In the genomic region with DNA sequence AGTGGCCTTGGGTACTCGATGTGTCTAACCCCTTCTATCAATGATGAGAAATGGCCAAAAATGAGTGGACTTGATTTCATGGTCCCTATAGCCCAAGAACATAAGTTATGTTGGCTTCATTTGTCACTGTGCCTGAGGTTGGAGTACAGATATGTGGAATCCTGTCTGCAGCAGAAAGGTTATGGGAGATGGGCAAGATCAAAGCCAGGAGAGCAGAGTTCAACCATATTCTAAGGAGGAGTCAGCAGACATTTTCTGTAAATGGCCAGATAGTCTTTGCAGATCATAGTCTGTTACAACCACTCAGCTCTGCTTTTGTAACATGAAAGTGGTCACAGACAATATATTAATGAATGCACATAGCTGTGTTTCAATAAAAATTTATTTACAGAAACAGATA, we compare ENCODE assay signal across 31 cellular contexts.
"Had no signal": no experiment of that assay in that cellular context is flagged by ENCODE, and none has a peak within 500 bp of the region (broad histone marks: within the 10 kb centered on the region; RNA-seq: fewer than 3 reads in every experiment).

No MANE protein-coding gene starts in this region.

- DNase-seq: naive thymus-derived CD8-positive, alpha-beta T cell; nephron progenitor cell; occipital lobe; ovary; posterior cingulate gyrus; psoas muscle; right cardiac atrium; spleen; stimulated activated CD4-positive, alpha-beta T cell treated with anti-CD3 and anti-CD28 coated beads, Interleukin-12 subunit alpha, Interleukin-12 subunit beta, amount 100 ng/mL, for 4 hours; stimulated activated CD4-positive, alpha-beta T cell treated with anti-CD3 and anti-CD28 coated beads, Interleukin-1b, Interleukin-23, amount 100 ng/mL, for 48 hours; stimulated activated CD4-positive, alpha-beta T cell treated with anti-CD3 and anti-CD28 coated beads, Interleukin-4, amount 100 ng/mL, for 1 hour; stimulated activated CD4-positive, alpha-beta T cell treated with anti-CD3 and anti-CD28 coated beads, Interleukin-4, amount 100 ng/mL, for 4 hours; stimulated activated CD8-positive, alpha-beta memory T cell treated with anti-CD3 and anti-CD28 coated beads, Interleukin-4, amount 100 ng/mL, for 48 hours; stimulated activated naive CD4-positive, alpha-beta T cell; stimulated activated naive CD8-positive, alpha-beta T cell treated with anti-CD3 and anti-CD28 coated beads, Interleukin-15, amount 100 ng/mL, for 72 hours; stimulated activated naive CD8-positive, alpha-beta T cell treated with anti-CD3 and anti-CD28 coated beads, Interleukin-15, Interleukin-2, amounts not matched to agents 100 U/mL and 50 U/mL, for 24 hours; substantia nigra; testis; tibial artery; transverse colon; upper lobe of right lung; uterus had no signal

- H3K4me1 Mint-ChIP-seq: naive thymus-derived CD8-positive, alpha-beta T cell; stimulated activated memory B cell treated with anti-CD40 and anti-IgM and Interleukin-4, amounts not matched to agents 10 μg/mL and 1 μg/mL and 100 μg/mL, for 72 hours; stimulated activated naive CD8-positive, alpha-beta T cell treated with anti-CD3 and anti-CD28 coated beads, Interleukin-15, amount 100 ng/mL, for 72 hours had no signal

- H3K27me3 ChIP-seq: neural progenitor cell, ovary, suprapubic skin, testis, tibial artery, transverse colon, upper lobe of right lung, uterus had no signal

- H3K9me3 ChIP-seq: ovary, psoas muscle, spleen, suprapubic skin, testis, tibial artery, transverse colon, upper lobe of right lung, uterus had no signal

- H3K79me2 ChIP-seq: parathyroid adenoma had no signal

- H3K4me3 ChIP-seq: neural progenitor cell, ovary, psoas muscle, skin epidermis, smooth muscle cell, spleen, suprapubic skin, testis, tibial artery, transverse colon, upper lobe of right lung, uterus had no signal

- H3K27me3 Mint-ChIP-seq: stimulated activated memory B cell treated with anti-CD40 and anti-IgM and Interleukin-4, amounts not matched to agents 10 μg/mL and 1 μg/mL and 100 μg/mL, for 72 hours had no signal

- H3K9ac ChIP-seq: neural progenitor cell, parathyroid adenoma had no signal

- H3K9me3 Mint-ChIP-seq: naive thymus-derived CD8-positive, alpha-beta T cell; natural killer cell treated with Interleukin-12 subunit alpha and Interleukin-12 subunit beta and Interleukin-15 and Interleukin-18, amount 100 ng/mL, for 72 hours; nephron progenitor cell; neural progenitor cell; stimulated activated memory B cell treated with anti-CD40 and anti-IgM and Interleukin-4, amounts not matched to agents 10 μg/mL and 1 μg/mL and 100 μg/mL, for 72 hours; stimulated activated naive CD8-positive, alpha-beta T cell treated with anti-CD3 and anti-CD28 coated beads, Interleukin-15, amount 100 ng/mL, for 72 hours; type B pancreatic cell had no signal

- H3K27ac ChIP-seq: neural progenitor cell, ovary, parathyroid adenoma, psoas muscle, skin epidermis, spleen, suprapubic skin, testis, tibial artery, transverse colon, upper lobe of right lung, uterus had no signal

- H3K36me3 Mint-ChIP-seq: naive thymus-derived CD8-positive, alpha-beta T cell; natural killer cell treated with Interleukin-12 subunit alpha and Interleukin-12 subunit beta and Interleukin-15 and Interleukin-18, amount 100 ng/mL, for 72 hours; neural progenitor cell; stimulated activated memory B cell treated with anti-CD40 and anti-IgM and Interleukin-4, amounts not matched to agents 10 μg/mL and 1 μg/mL and 100 μg/mL, for 72 hours; type B pancreatic cell had no signal

- H3K4me3 Mint-ChIP-seq: naive thymus-derived CD8-positive, alpha-beta T cell; natural killer cell treated with Interleukin-12 subunit alpha and Interleukin-12 subunit beta and Interleukin-15 and Interleukin-18, amount 100 ng/mL, for 72 hours; nephron progenitor cell; neural progenitor cell; stimulated activated memory B cell treated with anti-CD40 and anti-IgM and Interleukin-4, amounts not matched to agents 10 μg/mL and 1 μg/mL and 100 μg/mL, for 72 hours; stimulated activated naive CD8-positive, alpha-beta T cell treated with anti-CD3 and anti-CD28 coated beads, Interleukin-15, amount 100 ng/mL, for 72 hours; type B pancreatic cell had no signal

- H3K4me1 ChIP-seq: neural progenitor cell, parathyroid adenoma, psoas muscle, spleen, testis, tibial artery, transverse colon, upper lobe of right lung, uterus had no signal

- H3K36me3 ChIP-seq: neural progenitor cell, ovary, spleen, suprapubic skin, tibial artery, transverse colon, upper lobe of right lung, uterus had no signal

- H2AFZ ChIP-seq: neural progenitor cell, parathyroid adenoma had no signal

- H3K27ac Mint-ChIP-seq: naive thymus-derived CD8-positive, alpha-beta T cell; natural killer cell treated with Interleukin-12 subunit alpha and Interleukin-12 subunit beta and Interleukin-15 and Interleukin-18, amount 100 ng/mL, for 72 hours; neural progenitor cell; progenitor cell of endocrine pancreas; stimulated activated memory B cell treated with anti-CD40 and anti-IgM and Interleukin-4, amounts not matched to agents 10 μg/mL and 1 μg/mL and 100 μg/mL, for 72 hours; stimulated activated naive CD8-positive, alpha-beta T cell treated with anti-CD3 and anti-CD28 coated beads, Interleukin-15, amount 100 ng/mL, for 72 hours had no signal

- H3K4me2 ChIP-seq: neural progenitor cell, smooth muscle cell had no signal
